Comparison of ENCODE assay signal across 29 cellular contexts in genomic region chr15:88930579-88930978, GRCh38.
"Had no signal": no experiment of that assay in that cellular context is flagged by ENCODE, and none has a peak within 500 bp of the region (broad histone marks: within the 10 kb centered on the region; RNA-seq: fewer than 3 reads in every experiment).

No MANE protein-coding gene starts in this region.

- FAIRE-seq: colon, frontal cortex had no signal

- H3K4me1 ChIP-seq: adrenal gland, body of pancreas, esophagus squamous epithelium had no signal

- ATAC-seq: activated CD4-positive, alpha-beta T cell treated with anti-CD3 and anti-CD28 coated beads for 36 hours; activated CD8-positive, alpha-beta memory T cell treated with anti-CD3 and anti-CD28 coated beads, Interleukin-2, amount 10 ng/mL, durations not matched to agents 7 days and 5 days; activated CD8-positive, alpha-beta T cell treated with anti-CD3 and anti-CD28 coated beads, Interleukin-2, amount 10 ng/mL, durations not matched to agents 7 days and 5 days; activated naive CD8-positive, alpha-beta T cell treated with anti-CD3 and anti-CD28 coated beads, Interleukin-2, amount 50 U/mL, for 24 hours; body of pancreas; effector memory CD8-positive, alpha-beta T cell had no signal

- H3K27ac ChIP-seq: adrenal gland, body of pancreas, epithelial cell of prostate, esophagus squamous epithelium had no signal

- H3K4me3 ChIP-seq: adrenal gland, body of pancreas, esophagus squamous epithelium had no signal

- H3K9me3 ChIP-seq: adrenal gland, body of pancreas, esophagus squamous epithelium had no signal

- H3K27me3 ChIP-seq: adrenal gland, body of pancreas, esophagus squamous epithelium had no signal

- H3K36me3 ChIP-seq: adrenal gland, esophagus squamous epithelium had no signal

- DNase-seq: activated CD4-positive, alpha-beta memory T cell treated with anti-CD3 and anti-CD28 coated beads for 36 hours; activated CD4-positive, alpha-beta T cell treated with anti-CD3 and anti-CD28 coated beads for 36 hours; activated CD4-positive, alpha-beta T cell treated with anti-CD3 and anti-CD28 coated beads, Interleukin-2, amount 10 ng/mL, durations not matched to agents 24 days and 14 days; activated CD4-positive, CD25-positive, alpha-beta regulatory T cell; activated CD4-positive, CD25-positive, alpha-beta regulatory T cell treated with anti-CD3 and anti-CD28 coated beads, Interleukin-2, amount 50 U/mL, for 72 hours; activated CD8-positive, alpha-beta memory T cell treated with anti-CD3 and anti-CD28 coated beads, Interleukin-2, amount 10 ng/mL, durations not matched to agents 7 days and 5 days; activated CD8-positive, alpha-beta memory T cell treated with anti-CD3 and anti-CD28 coated beads, Interleukin-2, amount 50 U/mL, for 4 hours; activated CD8-positive, alpha-beta T cell treated with anti-CD3 and anti-CD28 coated beads, Interleukin-2, amount 10 ng/mL, durations not matched to agents 7 days and 5 days; activated effector memory CD4-positive, alpha-beta T cell treated with anti-CD3 and anti-CD28 coated beads, Interleukin-2, amount 50 U/mL, for 16 hours; activated naive CD4-positive, alpha-beta T cell treated with anti-CD3 and anti-CD28 coated beads for 36 hours; activated naive CD8-positive, alpha-beta T cell treated with anti-CD3 and anti-CD28 coated beads for 36 hours; activated naive CD8-positive, alpha-beta T cell treated with anti-CD3 and anti-CD28 coated beads, Interleukin-2, amount 50 U/mL, for 24 hours; activated T-cell treated with anti-CD3 and anti-CD28 coated beads, Interleukin-2, amount 50 U/mL, for 1 hour; activated T-cell treated with anti-CD3 and anti-CD28 coated beads, Interleukin-2, amount 50 U/mL, for 48 hours; adrenal gland; amygdala; aorta; body of pancreas; caudate nucleus; cortex of kidney; dermis blood vessel endothelial cell; effector CD4-positive, alpha-beta T cell; effector memory CD8-positive, alpha-beta T cell; esophagus squamous epithelium; head of caudate nucleus; T-helper 2 cell had no signal
